ENCODE assay signal across 10 cellular contexts in the genomic region with DNA sequence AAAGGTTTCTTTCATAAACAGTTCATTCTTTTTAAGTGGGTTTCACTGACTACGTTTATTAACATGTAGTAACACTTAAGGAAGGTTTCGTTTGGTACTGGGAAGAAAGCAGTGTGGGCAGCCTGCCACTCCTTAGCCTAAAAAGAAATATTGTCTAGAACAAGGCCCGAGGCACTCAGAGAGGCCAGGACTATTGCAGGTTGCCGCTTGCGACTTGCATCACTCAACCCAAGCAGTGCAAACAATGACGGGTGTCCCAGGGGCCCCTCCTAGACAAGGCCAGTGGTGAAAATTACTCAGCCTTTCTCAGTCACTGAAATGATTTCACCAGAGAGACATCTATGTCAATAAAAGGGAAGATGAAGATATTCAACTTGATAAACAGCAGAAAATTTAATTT.
DNase-seq lines count a peak whose midpoint lies in the region; ATAC-seq and TF ChIP-seq lines count a peak whose summit lies in the region.
"Had no signal": no experiment of that assay in that cellular context is flagged by ENCODE, and none has a peak within 500 bp of the region (broad histone marks: within the 10 kb centered on the region; RNA-seq: fewer than 3 reads in every experiment).

No MANE protein-coding gene starts in this region.

- H3K79me2 ChIP-seq in PC-9 (ENCODE audit: low read depth) = no peaks in the 10 kb centered on the region

- POLR2A ChIA-PET in PC-9 (lab: Charles Lee; ENCODE audit: unreplicated experiment) = interaction anchor here (0.7 kb wide), 1 partner anchor 78 kb away, joined by 4 read pairs; no protein-coding TSS in a partner anchor

- H3K9me3 ChIP-seq in PC-9 (ENCODE audit: insufficient read depth, low read depth) = peaks cover 31% of the 10 kb centered on the region

- no TSS peak for BruUV-seq in PC-9 (replicated peaks; lab: Mats Ljungman, UMichigan)

- no peaks in the 10 kb centered on the region for H3K27me3 ChIP-seq in PC-9 (ENCODE audit: insufficient read depth, low read depth)
- H3K27me3 ChIP-seq: cardiac muscle cell had no signal

- H3K4me3 ChIP-seq in PC-9 = peak overlapping the region; percentile 1; the same call in 1 of the 2 replicates
- H3K4me3 ChIP-seq: cardiac muscle cell had no signal

- H3F3A ChIP-seq in PC-9 (ENCODE audit: insufficient read depth, low read depth) = peaks cover 17% of the 10 kb centered on the region

- peak overlapping the region; percentile 43 for H3K4me2 ChIP-seq in PC-9

- no peaks in the 10 kb centered on the region for H3K9me2 ChIP-seq in PC-9 (ENCODE audit: insufficient read depth)

- peaks cover 19% of the 10 kb centered on the region for H3K4me1 ChIP-seq in PC-9 (replicated peaks; ENCODE audit: insufficient read depth)

- intact Hi-C loops in PC-9 (cut with micrococcal nuclease; ENCODE audit: unreplicated experiment) (no loop called here), posterior vena cava (cut with DNase I) (no loop called here)

- no peaks in the 10 kb centered on the region for H3K36me3 ChIP-seq in PC-9 (ENCODE audit: low read depth)
- H3K36me3 ChIP-seq: cardiac muscle cell had no signal

- CTCF ChIA-PET in PC-9 (lab: Charles Lee) = no interaction called here

- TF ChIP-seq CTCF in PC-9 (conservative IDR thresholded peaks at IDR 0.05) (no peak), GM13977 (IDR thresholded peaks at IDR 0.05; ENCODE audit: extremely low read depth, insufficient read depth, missing control alignments) (no peak)

- ATAC-seq in left lobe of liver = no peak

- peak overlapping the region; percentile 85 for H3K27ac ChIP-seq in PC-9
- H3K27ac ChIP-seq: cardiac muscle cell had no signal

- in situ Hi-C loops in GM13977 (cut with MboI; ENCODE audit: low pct_unique_long_range_greater_than_20kb, low sequenced_read_pairs, unreplicated experiment) = no loop called here

- DNase-seq in GOT3 (lab: John Stamatoyannopoulos, UW) (peak; percentile 95), PC-9 (peak; percentile 61 to 81), fibroblast of peridontal ligament (ENCODE audit: extremely low read depth) (peak; percentile 99), posterior vena cava (ENCODE audit: low spot score) (peak; percentile 92), left lobe of liver (ENCODE audit: low spot score) (no peak), GM13977 (ENCODE audit: low spot score) (no peak), NCI-H1092 treated with DMSO at 0.1 percent for 48 hours (lab: John Stamatoyannopoulos, UW) (no peak), NCI-H146 treated with DMSO at 0.1 percent for 48 hours (lab: John Stamatoyannopoulos, UW; ENCODE audit: unreplicated experiment) (no peak)
- DNase-seq: NCI-H1694 had no signal

- H2AFZ ChIP-seq in PC-9 = peak overlapping the region; percentile 49

- no peaks in the 10 kb centered on the region for H4K20me1 ChIP-seq in PC-9 (ENCODE audit: insufficient read depth)

Comparison
In these comparisons a context has a peak if more than half of its experiments do, and no peak if none do; other contexts are left out.
1. DNase-seq: peak in GOT3 (single experiment), PC-9 (2 of 2), fibroblast of peridontal ligament (single experiment) and posterior vena cava (single experiment); none in left lobe of liver (single experiment), GM13977 (single experiment), NCI-H1092 treated with DMSO at 0.1 percent for 48 hours (single experiment) and NCI-H146 treated with DMSO at 0.1 percent for 48 hours (single experiment).